In the genomic region with DNA sequence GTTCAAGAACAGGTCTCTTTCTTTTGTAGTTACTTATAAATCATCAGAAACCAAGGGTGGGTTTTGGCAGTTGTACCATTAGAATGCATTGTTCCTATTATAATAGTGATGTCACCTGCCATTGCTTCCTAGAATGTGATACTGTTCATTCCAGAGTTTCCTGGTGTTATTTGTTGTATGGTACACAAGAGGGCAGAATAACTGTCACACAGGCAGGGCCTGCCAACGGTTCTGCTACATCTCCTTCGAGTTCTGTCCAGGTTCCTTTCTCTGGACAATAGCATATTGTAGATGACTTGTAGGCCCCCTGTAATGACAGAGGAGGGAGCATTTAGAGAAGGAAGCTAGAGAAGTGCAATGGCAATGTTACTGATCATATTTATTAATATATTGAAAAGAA, we compare ENCODE assay signal across 11 cellular contexts.
DNase-seq lines count a peak whose midpoint lies in the region; ATAC-seq, FAIRE-seq and TF ChIP-seq lines count a peak whose summit lies in the region.
"Had no signal": no experiment of that assay in that cellular context is flagged by ENCODE, and none has a peak within 500 bp of the region (broad histone marks: within the 10 kb centered on the region; RNA-seq: fewer than 3 reads in every experiment).

No MANE protein-coding gene starts in this region.

- DNase-seq in D721Med (ENCODE audit: insufficient read length, low spot score) = no peak
- DNase-seq in LHCN-M2 (ENCODE audit: low read depth) = peak; percentile 13
- DNase-seq in astrocyte of the spinal cord (ENCODE audit: low read depth, low spot score) = no peak
- peak; percentile 38 for DNase-seq in mesendoderm
- DNase-seq in cerebellar cortex (ENCODE audit: low spot score) = no peak
- no peak for DNase-seq in activated naive CD4-positive, alpha-beta T cell (lab: John Stamatoyannopoulos, UW)
- DNase-seq: head of caudate nucleus; stimulated activated naive CD4-positive, alpha-beta T cell; T1000 had no signal

- no peak overlapping the region for H3K18ac ChIP-seq in mesendoderm (ENCODE audit: low read length)

- no peaks in the 10 kb centered on the region for H3K36me3 ChIP-seq in mesendoderm (ENCODE audit: control insufficient read depth, insufficient read depth, low read length)

- no peak overlapping the region for H2BK5ac ChIP-seq in mesendoderm (ENCODE audit: low read length)

- H3K4ac ChIP-seq in mesendoderm (ENCODE audit: low read depth, low read length) = no peak overlapping the region

- no peak overlapping the region for H2AK5ac ChIP-seq in mesendoderm (ENCODE audit: low read length)

- no peak overlapping the region for H3K56ac ChIP-seq in mesendoderm (ENCODE audit: low read length)

- no peak overlapping the region for H3K4me2 ChIP-seq in mesendoderm (ENCODE audit: low read length)

- no peaks in the 10 kb centered on the region for H3K79me1 ChIP-seq in mesendoderm (ENCODE audit: low read length)

- no peaks in the 10 kb centered on the region for H3K27me3 ChIP-seq in mesendoderm (ENCODE audit: insufficient read depth, low read length, poor library complexity)

- H2BK15ac ChIP-seq in mesendoderm (replicated peaks; ENCODE audit: low read depth) = no peak overlapping the region

- FAIRE-seq in D721Med (lab: Jason Lieb, UNC) = peak; percentile 74

- no peak overlapping the region for H4K8ac ChIP-seq in mesendoderm (ENCODE audit: low read depth, low read length)

- ATAC-seq in HG03565 (IDR thresholded peaks at IDR 0.05; ENCODE audit: unreplicated experiment) (no peak), GM19324 (IDR thresholded peaks at IDR 0.05; ENCODE audit: low FRiP score, unreplicated experiment) (no peak)

- H3K4me1 ChIP-seq in mesendoderm (ENCODE audit: control insufficient read depth, low read depth, low read length) = no peaks in the 10 kb centered on the region

- peak; percentile 25 for TF ChIP-seq CTCF in D721Med (IDR thresholded peaks at IDR 0.05; ENCODE audit: insufficient read depth, missing control alignments)
- TF ChIP-seq CTCF in astrocyte of the spinal cord (IDR thresholded peaks at IDR 0.05; ENCODE audit: low read depth, low read length) = peak; percentile 13

- in situ Hi-C loops in astrocyte of the spinal cord (cut with HindIII; ENCODE audit: low sequenced_read_pairs) = no loop called here

- no peak overlapping the region for H3K23ac ChIP-seq in mesendoderm (ENCODE audit: low read length)

- H3K4me3 ChIP-seq in astrocyte of the spinal cord (ENCODE audit: low read depth, low read length) (no peak overlapping the region), mesendoderm (ENCODE audit: low read length) (no peak overlapping the region)

- no peaks in the 10 kb centered on the region for H3K79me2 ChIP-seq in mesendoderm (ENCODE audit: control insufficient read depth, insufficient read depth, low read length)

- H4K5ac ChIP-seq in mesendoderm (ENCODE audit: low read length) = no peak overlapping the region

- no peak overlapping the region for H3K27ac ChIP-seq in mesendoderm (ENCODE audit: low read depth, low read length)

- H2BK120ac ChIP-seq in mesendoderm (ENCODE audit: low read depth, low read length) = no peak overlapping the region

- no CpG with 5 or more reads among the region's 2 CpGs for WGBS in mesendoderm (ENCODE audit: extremely low coverage, insufficient coverage, low lambda C conversion rate)

- H3K9ac ChIP-seq in mesendoderm (ENCODE audit: low read length) = no peak overlapping the region

Comparison
In these comparisons a context has a peak if more than half of its experiments do, and no peak if none do; other contexts are left out.
1. DNase-seq: peak in LHCN-M2 (single experiment) and mesendoderm (single experiment); none in D721Med (single experiment), astrocyte of the spinal cord (single experiment), cerebellar cortex (single experiment) and activated naive CD4-positive, alpha-beta T cell (0 of 4).